Comparison of ENCODE assay signal across 22 cellular contexts in genomic region chr15:81282911-81283310, GRCh38.
"Had no signal": no experiment of that assay in that cellular context is flagged by ENCODE, and none has a peak within 500 bp of the region (broad histone marks: within the 10 kb centered on the region; RNA-seq: fewer than 3 reads in every experiment).

No MANE protein-coding gene starts in this region.

- H3K27ac Mint-ChIP-seq: nephron, progenitor cell of endocrine pancreas had no signal

- H3K4me1 ChIP-seq: pancreas, upper lobe of left lung, uterus had no signal

- ATAC-seq: esophagus mucosa, heart left ventricle, lower lobe of right lung, pancreas, right cardiac atrium had no signal

- H3K27me3 Mint-ChIP-seq: memory B cell had no signal

- H3K27ac ChIP-seq: heart left ventricle, left ventricle myocardium inferior, lower lobe of right lung, pancreas, suprapubic skin, thyroid gland, upper lobe of left lung, uterus had no signal

- H3K4me3 ChIP-seq: dorsolateral prefrontal cortex, heart left ventricle, left ventricle myocardium inferior, lower lobe of right lung, pancreas, suprapubic skin, thyroid gland, upper lobe of left lung, uterus had no signal

- H3K4me3 Mint-ChIP-seq: memory B cell, nephron had no signal

- DNase-seq: cortex of kidney; dorsolateral prefrontal cortex; effector memory CD4-positive, alpha-beta T cell; heart left ventricle; hippocampal formation; left ventricle myocardium inferior; lower lobe of right lung; midbrain; occipital lobe; right cardiac atrium; small intestine; stimulated activated CD4-positive, alpha-beta T cell treated with anti-CD3 and anti-CD28 coated beads, Interleukin-12 subunit alpha, Interleukin-12 subunit beta, amount 100 ng/mL, for 4 hours; stimulated activated naive CD4-positive, alpha-beta T cell treated with Interleukin-2 at 50 U/mL for 16 hours; thyroid gland had no signal

- H3K27me3 ChIP-seq: dorsolateral prefrontal cortex, pancreas, suprapubic skin, thyroid gland, upper lobe of left lung, uterus had no signal

- H3K9me3 ChIP-seq: left ventricle myocardium inferior, lower lobe of right lung, pancreas, suprapubic skin, thyroid gland, upper lobe of left lung, uterus had no signal

- H3K36me3 ChIP-seq: left ventricle myocardium inferior, pancreas, thyroid gland, uterus had no signal
